ENCODE assay signal across 15 cellular contexts in genomic region chr3:20739814-20740213, GRCh38.
A peak's percentile ranks its signal among the peaks of the same experiment; 100 is the strongest.
DNase-seq lines count a peak whose midpoint lies in the region; ATAC-seq and TF ChIP-seq lines count a peak whose summit lies in the region.
"Had no signal": no experiment of that assay in that cellular context is flagged by ENCODE, and none has a peak within 500 bp of the region (broad histone marks: within the 10 kb centered on the region; RNA-seq: fewer than 3 reads in every experiment).

No MANE protein-coding gene starts in this region.

- POLR2A ChIA-PET in OCI-LY7 (lab: Charles Lee): no interaction called here

- ATAC-seq in gastrocnemius medialis: peak; percentile 41 to 42

- H3K4me1 ChIP-seq in OCI-LY7 (ENCODE audit: insufficient read depth, low read length, poor library complexity, severe bottlenecking) (no peaks in the 10 kb centered on the region), gastrocnemius medialis (peaks cover 0 to 5% of the 10 kb centered on the region in 2 donors)

- intact Hi-C loops in OCI-LY7 (cut with micrococcal nuclease; ENCODE audit: unreplicated experiment): no loop called here
- intact Hi-C loops in gastrocnemius medialis (cut with DNase I; ENCODE audit: low total_unique reads): loop anchor here (1.0 kb wide), 1 partner anchor 229 kb away; no protein-coding TSS in a partner anchor

- no peak overlapping the region for H3K4me3 ChIP-seq in OCI-LY7 (ENCODE audit: low read depth, low read length, poor library complexity, severe bottlenecking)
- H3K4me3 ChIP-seq in fibroblast of mammary gland (ENCODE audit: control insufficient read depth, low read depth, low read length): no peak overlapping the region
- no peak overlapping the region for H3K4me3 ChIP-seq in gastrocnemius medialis
- H3K4me3 ChIP-seq: ovary had no signal

- no peaks in the 10 kb centered on the region for H3K79me2 ChIP-seq in OCI-LY7 (ENCODE audit: insufficient read depth, low read depth, low read length)

- TF ChIP-seq CTCF in OCI-LY7 (conservative IDR thresholded peaks at IDR 0.05; ENCODE audit: low read length): peak; percentile 45
- TF ChIP-seq CTCF in fibroblast of mammary gland (conservative IDR thresholded peaks at IDR 0.05; ENCODE audit: control insufficient read depth, insufficient read depth, low read depth, low read length): peak; percentile 8
- TF ChIP-seq CTCF in gastrocnemius medialis (IDR thresholded peaks at IDR 0.05 in 4 of 5, conservative IDR thresholded peaks at IDR 0.05 in 1 of 5): no peak

- BruUV-seq in OCI-LY7 (replicated peaks; lab: Mats Ljungman, UMichigan): no TSS peak

- H3K9me3 ChIP-seq in OCI-LY7 (ENCODE audit: low read length) (no peaks in the 10 kb centered on the region), gastrocnemius medialis (no peaks in the 10 kb centered on the region)
- H3K9me3 ChIP-seq: ovary had no signal

- TF ChIP-seq POLR2A in gastrocnemius medialis (IDR thresholded peaks at IDR 0.05) (no peak), erythroblast (IDR thresholded peaks at IDR 0.05; ENCODE audit: low read length) (no peak)

- DNase-seq in NCI-H1105 treated with DMSO at 0.1 percent for 48 hours (lab: John Stamatoyannopoulos, UW) (peak; percentile 5), NCI-H1105 (lab: John Stamatoyannopoulos, UW) (no peak), OCI-LY7 (ENCODE audit: low spot score) (peak; percentile 1), fibroblast of mammary gland (ENCODE audit: low read depth) (peak; percentile 25), gastrocnemius medialis (no peak), erythroblast (lab: John Stamatoyannopoulos, UW) (no peak), hypothalamus (lab: John Stamatoyannopoulos, UW) (no peak)
- no peak for DNase-seq in activated CD4-positive, alpha-beta T cell treated with anti-CD3 and anti-CD28 coated beads for 4 hours
- DNase-seq: activated CD4-positive, alpha-beta T cell treated with anti-CD3 and anti-CD28 coated beads for 48 hours; activated T-cell treated with anti-CD3 and anti-CD28 coated beads for 4 hours; GF-D8; NCI-H2081; NCI-H748 treated with DMSO at 0.1 percent for 48 hours; ovary; SIG-M5 had no signal

- no peaks in the 10 kb centered on the region for H4K20me1 ChIP-seq in OCI-LY7 (ENCODE audit: insufficient read depth, low read length)

- H3K4me2 ChIP-seq in OCI-LY7 (ENCODE audit: low read length): no peak overlapping the region

- CTCF ChIA-PET in OCI-LY7 (lab: Charles Lee; ENCODE audit: unreplicated experiment): no interaction called here

- no peaks in the 10 kb centered on the region for H3K27me3 ChIP-seq in gastrocnemius medialis
- H3K27me3 ChIP-seq: ovary had no signal

- H2AFZ ChIP-seq in OCI-LY7 (ENCODE audit: low read length): no peak overlapping the region

- in situ Hi-C loops in gastrocnemius medialis (cut with MboI; ENCODE audit: low sequenced_read_pairs in 4 of 4): loop anchor here in 2 of 4 donors (5.0 to 10.0 kb wide), 2 partner anchors 225 to 228 kb away; no protein-coding TSS in a partner anchor

- H3K27ac ChIP-seq in OCI-LY7 (ENCODE audit: low read depth, low read length, poor library complexity, severe bottlenecking): no peak overlapping the region
- no peak overlapping the region for H3K27ac ChIP-seq in gastrocnemius medialis
- H3K27ac ChIP-seq: ovary had no signal

- no peaks in the 10 kb centered on the region for H3K36me3 ChIP-seq in OCI-LY7 (ENCODE audit: insufficient read depth, low read length)
- H3K36me3 ChIP-seq in gastrocnemius medialis: no peaks in the 10 kb centered on the region
- H3K36me3 ChIP-seq: ovary had no signal

- H3K9me2 ChIP-seq in OCI-LY7 (ENCODE audit: insufficient read depth, low read length): no peaks in the 10 kb centered on the region

Comparison
In these comparisons a context has a peak if more than half of its experiments do, and no peak if none do; other contexts are left out.
1. DNase-seq: peak in NCI-H1105 treated with DMSO at 0.1 percent for 48 hours (single experiment), OCI-LY7 (single experiment) and fibroblast of mammary gland (single experiment); none in NCI-H1105 (single experiment), gastrocnemius medialis (0 of 2), erythroblast (0 of 2), activated CD4-positive, alpha-beta T cell treated with anti-CD3 and anti-CD28 coated beads for 4 hours (0 of 2) and hypothalamus (0 of 51).
2. CTCF ChIP-seq: peak in OCI-LY7 (single experiment) and fibroblast of mammary gland (single experiment); none in gastrocnemius medialis (0 of 5).